ENCODE assay signal across 22 cellular contexts in the genomic region with DNA sequence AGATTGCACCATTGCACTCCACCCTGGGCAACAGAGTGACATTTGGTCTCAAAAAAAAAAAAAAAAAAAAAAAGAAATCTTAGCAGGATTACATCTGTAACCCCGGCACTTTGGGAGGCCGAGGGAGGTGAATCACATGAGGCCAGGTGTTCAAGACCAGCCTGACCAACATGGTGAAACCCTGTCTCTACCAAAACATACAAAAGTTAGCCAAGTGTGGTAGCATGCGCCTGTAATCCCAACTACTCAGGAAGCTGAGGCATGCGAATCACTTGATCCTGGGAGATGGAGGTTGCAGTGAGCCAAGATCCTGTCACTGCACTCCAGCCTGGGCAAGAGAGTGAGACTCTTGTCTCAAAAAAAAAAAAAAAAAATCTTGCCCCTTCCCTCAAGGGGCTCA. TPM values are rescaled to one million over a fixed set of nuclear protein-coding genes. Genes with fewer than 3 reads are reported as not detected.
A peak's percentile ranks its signal among the peaks of the same experiment; 100 is the strongest.
DNase-seq lines count a peak whose midpoint lies in the region; ATAC-seq, FAIRE-seq and TF ChIP-seq lines count a peak whose summit lies in the region.
"Had no signal": no experiment of that assay in that cellular context is flagged by ENCODE, and none has a peak within 500 bp of the region (broad histone marks: within the 10 kb centered on the region; RNA-seq: fewer than 3 reads in every experiment).

No MANE protein-coding gene starts in this region.

- H2AK9ac ChIP-seq in IMR-90 (replicated peaks; ENCODE audit: low read depth, low read length, poor library complexity) = no peak overlapping the region

- no CpG with 5 or more reads among the region's 4 CpGs for WGBS in IMR-90 (ENCODE audit: extremely low coverage in 2 of 2, insufficient read length in 1 of 2), 2 experiments

- H3K4me1 ChIP-seq in A673 (ENCODE audit: insufficient read depth, low read length, poor library complexity, severe bottlenecking) = peaks cover 90% of the 10 kb centered on the region
- peaks cover 25% of the 10 kb centered on the region for H3K4me1 ChIP-seq in IMR-90 (ENCODE audit: control insufficient read depth, insufficient read depth, low read length)
- peaks cover 58% of the 10 kb centered on the region for H3K4me1 ChIP-seq in keratinocyte (ENCODE audit: control insufficient read depth, extremely low read depth, insufficient read depth, low read length)

- H3K4me3 Mint-ChIP-seq in activated naive CD8-positive, alpha-beta T cell = no peak overlapping the region
- H3K4me3 Mint-ChIP-seq in nephron progenitor cell = no peak overlapping the region

- no peak for FAIRE-seq in keratinocyte (lab: Jason Lieb, UNC)
- FAIRE-seq: kidney had no signal

- H3K4me1 Mint-ChIP-seq in activated naive CD8-positive, alpha-beta T cell (ENCODE audit: low read depth) = peaks cover 54% of the 10 kb centered on the region
- peaks cover 68% of the 10 kb centered on the region for H3K4me1 Mint-ChIP-seq in nephron progenitor cell

- H2BK120ac ChIP-seq in IMR-90 (ENCODE audit: low read depth, low read length) = peak overlapping the region; percentile 99; the same call in 1 of the 2 replicates

- peak overlapping the region; percentile 65; the same call in 1 of the 2 replicates for H4K91ac ChIP-seq in IMR-90 (ENCODE audit: insufficient read depth, low read depth, low read length)

- peak overlapping the region; percentile 57; the same call in 1 of the 2 replicates for H3K14ac ChIP-seq in IMR-90 (replicated peaks; ENCODE audit: low read depth, low read length)

- H3K4me2 ChIP-seq in IMR-90 (ENCODE audit: low read depth, low read length) (no peak overlapping the region), keratinocyte (ENCODE audit: control insufficient read depth, extremely low read depth, insufficient read depth, low read depth, low read length) (peak overlapping the region; percentile 76)

- H2AFZ ChIP-seq in IMR-90 (replicated peaks; ENCODE audit: low read length, poor library complexity) (no peak overlapping the region), keratinocyte (ENCODE audit: control insufficient read depth, low read length) (no peak overlapping the region)

- ATAC-seq in IMR-90 (ENCODE audit: low read depth) = no peak

- H4K20me1 ChIP-seq in IMR-90 (ENCODE audit: insufficient read depth, low read length) (no peaks in the 10 kb centered on the region), keratinocyte (ENCODE audit: control insufficient read depth, extremely low read depth, insufficient read depth, low read length) (no peaks in the 10 kb centered on the region)

- TF ChIP-seq RAD21 in IMR-90 (IDR thresholded peaks at IDR 0.05; ENCODE audit: low read length) = no peak

- peak overlapping the region; percentile 75; the same call in 1 of the 3 replicates for H2BK15ac ChIP-seq in IMR-90 (ENCODE audit: low read depth, low read length)

- H3K27ac Mint-ChIP-seq in activated naive CD8-positive, alpha-beta T cell = peak overlapping the region; percentile 22
- no peak overlapping the region for H3K27ac Mint-ChIP-seq in nephron progenitor cell

- H3K4me3 ChIP-seq in A673 (ENCODE audit: low read depth, low read length, poor library complexity, severe bottlenecking) (no peak overlapping the region), IMR-90 (ENCODE audit: insufficient read depth, low read depth, low read length) (no peak overlapping the region), keratinocyte (ENCODE audit: control insufficient read depth in 2 of 3, extremely low read depth in 1 of 3, insufficient read depth in 2 of 3, low read depth in 1 of 3, low read length in 3 of 3) (peak overlapping the region in 2 of 3 experiments; percentile 22 to 44)
- H3K4me3 ChIP-seq: skin epidermis, vagina had no signal

- intact Hi-C loops in A673 (cut with micrococcal nuclease; ENCODE audit: unreplicated experiment) (loop anchor here (5.0 kb wide), 2 partner anchors 140 to 275 kb away; partner anchors contain the start of gene ADAM10), IMR-90 (cut with micrococcal nuclease) (loop anchor here (2.0 to 10.0 kb wide), 4 partner anchors 27 to 197 kb away; no protein-coding TSS in a partner anchor)

- in situ Hi-C loops in IMR-90 (cut with MboI; ENCODE audit: low sequenced_read_pairs) (no loop called here), GM13977 (cut with MboI; ENCODE audit: low pct_unique_long_range_greater_than_20kb, low sequenced_read_pairs, unreplicated experiment) (no loop called here)

- peak overlapping the region; percentile 76 for H2BK20ac ChIP-seq in IMR-90 (ENCODE audit: low read depth, low read length)

- peak overlapping the region; percentile 17 for H2BK5ac ChIP-seq in IMR-90 (ENCODE audit: low read depth, low read length, poor library complexity, severe bottlenecking)

- no peaks in the 10 kb centered on the region for H3K36me3 Mint-ChIP-seq in activated naive CD8-positive, alpha-beta T cell
- H3K36me3 Mint-ChIP-seq in nephron progenitor cell (ENCODE audit: low read depth) = no peaks in the 10 kb centered on the region
- H3K36me3 Mint-ChIP-seq: CD4-positive, alpha-beta memory T cell; T-cell had no signal

- H3K9ac ChIP-seq in IMR-90 (ENCODE audit: low read depth, low read length) = no peak overlapping the region
- H3K9ac ChIP-seq in keratinocyte (ENCODE audit: control insufficient read depth, extremely low read depth, insufficient read depth, low read length) = peak overlapping the region; percentile 87

- H3K27me3 ChIP-seq in A673 (replicated peaks; ENCODE audit: insufficient read depth, low read depth, low read length, poor library complexity) (no peaks in the 10 kb centered on the region), IMR-90 (ENCODE audit: control insufficient read depth, insufficient read depth, low read length) (no peaks in the 10 kb centered on the region), keratinocyte (ENCODE audit: control insufficient read depth, extremely low read depth, insufficient read depth, low read length) (no peaks in the 10 kb centered on the region)
- H3K27me3 ChIP-seq: brain microvascular endothelial cell, vagina had no signal

- dilution Hi-C loops in IMR-90 (cut with HindIII; ENCODE audit: low sequenced_read_pairs, unreplicated experiment) = no loop called here
- dilution Hi-C loops in keratinocyte (cut with MboI; ENCODE audit: extremely low pct_ligation_motif_present, low sequenced_read_pairs) = no loop called here

- H3K9me1 ChIP-seq in IMR-90 (ENCODE audit: insufficient read depth, low read length) = peaks cover 32% of the 10 kb centered on the region
- no peaks in the 10 kb centered on the region for H3K9me1 ChIP-seq in keratinocyte (ENCODE audit: control insufficient read depth, extremely low read depth, insufficient read depth, low read length)

- H3K79me2 ChIP-seq in keratinocyte (ENCODE audit: control insufficient read depth, insufficient read depth, low read length) = peaks cover 15% of the 10 kb centered on the region

- H3K9me3 Mint-ChIP-seq in activated naive CD8-positive, alpha-beta T cell (ENCODE audit: low read depth) = no peaks in the 10 kb centered on the region
- no peaks in the 10 kb centered on the region for H3K9me3 Mint-ChIP-seq in nephron progenitor cell
- H3K9me3 Mint-ChIP-seq: CD4-positive, alpha-beta memory T cell; naive thymus-derived CD4-positive, alpha-beta T cell; T-cell had no signal

- no peaks in the 10 kb centered on the region for H3K36me3 ChIP-seq in A673 (ENCODE audit: insufficient read depth, low read length, poor library complexity, severe bottlenecking)
- no peaks in the 10 kb centered on the region for H3K36me3 ChIP-seq in IMR-90 (ENCODE audit: control insufficient read depth, insufficient read depth, low read length)
- H3K36me3 ChIP-seq in keratinocyte (ENCODE audit: control insufficient read depth in 2 of 2, extremely low read depth in 1 of 2, insufficient read depth in 2 of 2, low read length in 2 of 2) = peaks cover 0 to under 1% of the 10 kb centered on the region in 2 experiments
- H3K36me3 ChIP-seq: brain microvascular endothelial cell, vagina had no signal

- H4K8ac ChIP-seq in IMR-90 (ENCODE audit: low read depth in 2 of 2, low read length in 2 of 2) = peak overlapping the region; percentile 58 to 75; a peak in 3 of 4 replicates

- BruUV-seq in A673 (replicated peaks; lab: Mats Ljungman, UMichigan) (TSS peak; percentile 39), IMR-90 (replicated peaks; lab: Mats Ljungman, UMichigan) (no TSS peak)

- DNase-seq in A673 (ENCODE audit: low spot score) = no peak
- no peak for DNase-seq in IMR-90
- no peak for DNase-seq in keratinocyte (ENCODE audit: low read depth, low spot score)
- DNase-seq in nephron progenitor cell = no peak
- DNase-seq in NCI-H526 treated with DMSO at 0.1 percent for 48 hours (lab: John Stamatoyannopoulos, UW) = no peak
- no peak for DNase-seq in GM03348 (ENCODE audit: low spot score)
- no peak for DNase-seq in GM13977 (ENCODE audit: low spot score)
- DNase-seq: activated CD4-positive, alpha-beta T cell treated with anti-CD3 and anti-CD28 coated beads, Interleukin-2, amount 50 U/mL, for 1 hour; brain microvascular endothelial cell; CD4-positive, alpha-beta memory T cell; cortex of kidney; hippocampal formation; kidney; naive thymus-derived CD4-positive, alpha-beta T cell; NCI-H187 treated with DMSO at 0.1 percent for 48 hours; NCI-H446 treated with DMSO at 0.1 percent for 48 hours; posterior cingulate gyrus; stimulated activated CD4-positive, alpha-beta T cell treated with anti-CD3 and anti-CD28 coated beads, Interleukin-4, amount 100 ng/mL, for 1 hour; T-cell had no signal

- H3K23ac ChIP-seq in IMR-90 (ENCODE audit: low read depth, low read length) = peak overlapping the region; percentile 60; the same call in 1 of the 2 replicates

- no peaks in the 10 kb centered on the region for H3K27me3 Mint-ChIP-seq in activated naive CD8-positive, alpha-beta T cell
- H3K27me3 Mint-ChIP-seq in nephron progenitor cell (ENCODE audit: low read depth, poor library complexity) = no peaks in the 10 kb centered on the region
- H3K27me3 Mint-ChIP-seq: CD4-positive, alpha-beta memory T cell; naive thymus-derived CD4-positive, alpha-beta T cell; T-cell had no signal

- no peak for TF ChIP-seq POLR2A in IMR-90 (IDR thresholded peaks at IDR 0.05; ENCODE audit: low read depth, low read length)

- peak overlapping the region; percentile 53; the same call in 1 of the 2 replicates for H3K18ac ChIP-seq in IMR-90 (ENCODE audit: low read depth, low read length)

- no peak overlapping the region for H3K56ac ChIP-seq in IMR-90 (ENCODE audit: extremely low read depth, insufficient read depth, low read length)

- H4K5ac ChIP-seq in IMR-90 (ENCODE audit: low read depth, low read length) = peak overlapping the region; percentile 21; the same call in 1 of the 2 replicates

- 0 out of 4 replicates have a peak, but pooled peaks cover 0 to 11% of the 10 kb centered on the region in 2 experiments for H3K79me1 ChIP-seq in IMR-90 (ENCODE audit: low read depth in 1 of 2, low read length in 2 of 2)

- TF ChIP-seq CTCF in A673 (conservative IDR thresholded peaks at IDR 0.05; ENCODE audit: low read depth, low read length) (no peak), IMR-90 (conservative IDR thresholded peaks at IDR 0.05; ENCODE audit: low read depth, low read length) (no peak), keratinocyte (optimal IDR thresholded peaks at IDR 0.05 in 1 of 3, IDR thresholded peaks at IDR 0.05 in 1 of 3, conservative IDR thresholded peaks at IDR 0.05 in 1 of 3; ENCODE audit: extremely low read depth in 1 of 3, insufficient read depth in 2 of 3, low read length in 3 of 3) (no peak), nephron progenitor cell (IDR thresholded peaks at IDR 0.05) (no peak), GM13977 (IDR thresholded peaks at IDR 0.05; ENCODE audit: extremely low read depth, insufficient read depth, missing control alignments) (no peak)

- POLR2A ChIA-PET in A673 (lab: Charles Lee; ENCODE audit: low non-redundant PET) = no interaction called here
- POLR2A ChIA-PET in IMR-90 (lab: Charles Lee; ENCODE audit: unreplicated experiment) = no interaction called here

- H2AK5ac ChIP-seq in IMR-90 (ENCODE audit: low read depth, low read length) = peak overlapping the region; percentile 72

- CTCF ChIA-PET in A673 (lab: Charles Lee) (interaction anchor here (0.6 kb wide), 1 partner anchor 30 kb away, joined by 3 read pairs; no protein-coding TSS in a partner anchor), IMR-90 (lab: Yijun Ruan, JAX) (no interaction called here)

- peak overlapping the region; percentile 78 for H3K4ac ChIP-seq in IMR-90 (ENCODE audit: low read depth, low read length)

- H3K9me3 ChIP-seq in A673 (ENCODE audit: low read depth, low read length, poor library complexity, severe bottlenecking) (no peaks in the 10 kb centered on the region), IMR-90 (ENCODE audit: control insufficient read depth, insufficient read depth, low read length) (no peaks in the 10 kb centered on the region), keratinocyte (ENCODE audit: control insufficient read depth, low read depth, low read length) (no peaks in the 10 kb centered on the region)
- H3K9me3 ChIP-seq: vagina had no signal

- H3K27ac ChIP-seq in A673 (ENCODE audit: low read depth, low read length, poor library complexity, severe bottlenecking) = no peak overlapping the region
- H3K27ac ChIP-seq in IMR-90 (ENCODE audit: insufficient read depth, low read length) = no peak overlapping the region
- H3K27ac ChIP-seq in keratinocyte (ENCODE audit: control insufficient read depth, insufficient read depth, low read length) = peak overlapping the region; percentile 83
- H3K27ac ChIP-seq: brain microvascular endothelial cell had no signal

RNA-seq across cellular contexts. Expression of gene LIPC, which starts 40.4 kb away (rescaled TPM):
- total RNA-seq in A673 (2021) = not detected in 2 replicates
- total RNA-seq in IMR-90 (2012; rRNA removed) = under 0.01 TPM in 1 of 2 replicates, not detected in the other
- polyA plus RNA-seq in IMR-90 (2012; rRNA removed) = 0.07 and 0.14 TPM in 2 replicates
- polyA plus RNA-seq in IMR-90 (2012; cell fraction: cytosol; rRNA removed) = 0.05 and 0.19 TPM in 2 replicates
- polyA plus RNA-seq in IMR-90 (2012; cell fraction: nucleus; rRNA removed; ENCODE audit: low replicate concordance) = 0.12 TPM in 1 of 2 replicates, not detected in the other
- not detected in 3 replicates for polyA plus RNA-seq in keratinocyte
- not detected for polyA plus RNA-seq in keratinocyte (2011; ENCODE audit: low read depth)
- polyA plus RNA-seq in keratinocyte (2011; cell fraction: cytosol; rRNA removed) = not detected in 2 replicates
- polyA plus RNA-seq in keratinocyte (2011; cell fraction: nucleus; rRNA removed) = not detected in 2 replicates
- not detected in 2 replicates for polyA plus RNA-seq in keratinocyte (2012; ENCODE audit: low replicate concordance)
- polyA minus RNA-seq in keratinocyte = not detected in 3 replicates
- polyA minus RNA-seq in keratinocyte (2011; cell fraction: cytosol; rRNA and poly(A)+ RNA removed) = not detected
- polyA minus RNA-seq in keratinocyte (2011; cell fraction: nucleus; rRNA and poly(A)+ RNA removed) = not detected in 2 replicates
- total RNA-seq: vagina had no signal

Comparison
In these comparisons a context has a peak if more than half of its experiments do, and no peak if none do; other contexts are left out.
1. H3K4me3 ChIP-seq: peak in keratinocyte (2 of 3); none in A673 (single experiment) and IMR-90 (single experiment).